ENCODE assay signal across 1 cellular context in the genomic region with DNA sequence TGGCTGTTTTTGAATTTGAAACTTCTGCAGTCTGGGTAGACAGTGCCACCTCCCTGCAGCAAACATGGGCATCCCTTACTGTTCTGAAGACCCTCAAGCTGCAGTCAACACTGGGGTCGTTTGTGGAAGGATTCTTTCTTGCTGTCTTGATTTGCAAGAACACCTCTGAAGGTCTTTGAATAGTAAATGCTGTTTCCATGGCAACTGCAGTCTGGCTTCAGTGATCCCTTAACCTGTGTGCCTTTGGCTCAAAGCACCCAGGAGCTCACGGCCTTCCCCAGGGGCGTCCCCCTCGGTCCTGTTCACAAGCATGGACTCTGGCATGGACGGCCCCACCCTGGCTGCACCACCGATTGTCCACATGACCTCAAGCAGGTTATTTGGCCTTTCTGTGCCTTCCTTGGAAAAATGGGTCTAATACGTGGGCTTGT.
TF ChIP-seq lines count a peak whose summit lies in the region.

No MANE protein-coding gene starts in this region.

TF ChIP-seq in SK-N-SH, 30 proteins besides CTCF, POLR2A, EP300 and RAD21 (continued from another document):
- TF ChIP-seq RXRA (IDR thresholded peaks at IDR 0.05; ENCODE audit: borderline replicate concordance, low read depth) (no peak), FOXJ3 (CRISPR knock-in tag; IDR thresholded peaks at IDR 0.05) (no peak), SIN3A (IDR thresholded peaks at IDR 0.05; ENCODE audit: borderline replicate concordance, low read depth, low read length) (no peak), REST (IDR thresholded peaks at IDR 0.05; ENCODE audit: low read depth, low read length) (no peak)
